Comparison of ENCODE assay signal across 20 cellular contexts in the genomic region with DNA sequence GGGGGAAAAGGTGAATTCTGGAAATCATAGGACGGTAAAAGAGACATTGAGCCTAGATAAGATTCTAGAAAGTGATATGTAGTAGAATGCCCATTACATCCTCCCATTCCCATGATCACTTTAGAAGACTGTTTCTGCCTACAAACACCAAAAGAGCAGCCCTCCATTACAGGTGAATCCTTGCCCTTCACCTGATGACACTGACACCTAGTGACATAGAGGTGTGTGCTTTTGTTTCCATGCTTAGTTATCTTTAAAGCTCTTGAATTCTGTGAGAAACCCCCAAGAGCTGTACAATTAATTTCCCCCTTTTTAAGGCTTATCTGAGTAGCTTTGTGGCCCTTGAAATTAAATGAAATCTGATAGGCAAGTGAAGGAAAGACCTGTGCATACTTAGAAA.
"Had no signal": no experiment of that assay in that cellular context is flagged by ENCODE, and none has a peak within 500 bp of the region (broad histone marks: within the 10 kb centered on the region; RNA-seq: fewer than 3 reads in every experiment).

No MANE protein-coding gene starts in this region.

- ATAC-seq: left cardiac atrium; left ventricle myocardium superior; natural killer cell treated with Interleukin-12 subunit alpha and Interleukin-12 subunit beta and Interleukin-15 and Interleukin-18, amount 100 ng/mL, for 72 hours; right cardiac atrium had no signal

- H3K9me3 ChIP-seq: ovary had no signal

- H3K27me3 ChIP-seq: hepatocyte, neural progenitor cell, ovary had no signal

- H3K4me1 ChIP-seq: neural progenitor cell had no signal

- H3K27ac ChIP-seq: hepatocyte, neural progenitor cell, ovary had no signal

- H3K4me3 ChIP-seq: hepatocyte, lung, neural progenitor cell, ovary had no signal

- H3K36me3 ChIP-seq: neural progenitor cell, ovary had no signal

- DNase-seq: effector CD4-positive, alpha-beta T cell; endodermal cell; erythroblast; foreskin melanocyte; head of caudate nucleus; kidney; left cardiac atrium; left ventricle myocardium superior; mesenchymal stem cell; midbrain; nucleus accumbens; ovary; right cardiac atrium; small intestine; stimulated activated CD4-positive, alpha-beta T cell treated with anti-CD3 and anti-CD28 coated beads, Interleukin-12 subunit alpha, Interleukin-12 subunit beta, amount 100 ng/mL, for 4 hours; stimulated activated naive CD4-positive, alpha-beta T cell treated with Interleukin-2 at 50 U/mL for 16 hours had no signal
